1 cellular context compared by ENCODE assay signal in genomic region chr19:7494416-7495098, GRCh38.
TF ChIP-seq lines count a peak whose summit lies in the region.

No MANE protein-coding gene starts in this region.

TF ChIP-seq in HepG2, 621 proteins besides CTCF, POLR2A, EP300 and RAD21 (continued from another document and continues in another):
- TF ChIP-seq BRF2 (CRISPR knock-in tag; IDR thresholded peaks at IDR 0.05) (no peak), IKZF5 (CRISPR knock-in tag; IDR thresholded peaks at IDR 0.05) (peak; percentile 59; the same call in 1 of the 2 replicates), ZFX (CRISPR knock-in tag; IDR thresholded peaks at IDR 0.05; ENCODE audit: low read depth) (peak; percentile 92), ZNF839 (CRISPR knock-in tag; IDR thresholded peaks at IDR 0.05; ENCODE audit: borderline replicate concordance) (no peak), SPEN (CRISPR knock-in tag; IDR thresholded peaks at IDR 0.05; ENCODE audit: low read depth) (peak; percentile 46), ZNF557 (CRISPR knock-in tag; IDR thresholded peaks at IDR 0.05) (0 out of 2 replicates have a peak, but pooled peaks have one; percentile 22), MXD4 (CRISPR knock-in tag; IDR thresholded peaks at IDR 0.05) (no peak), HMGXB3 (CRISPR knock-in tag; IDR thresholded peaks at IDR 0.05; ENCODE audit: borderline replicate concordance) (no peak), YEATS2 (CRISPR knock-in tag; IDR thresholded peaks at IDR 0.05; ENCODE audit: borderline replicate concordance) (peak; percentile 33; the same call in 1 of the 2 replicates), RXRB (CRISPR knock-in tag; IDR thresholded peaks at IDR 0.05; ENCODE audit: borderline replicate concordance) (peak; percentile 60), ZNF350 (CRISPR knock-in tag; IDR thresholded peaks at IDR 0.05; ENCODE audit: borderline replicate concordance, low read depth) (peak; percentile 81), GABPA (IDR thresholded peaks at IDR 0.05; ENCODE audit: low read depth, low read length) (no peak), GABPA (CRISPR knock-in tag; IDR thresholded peaks at IDR 0.05; ENCODE audit: low read depth) (peak; percentile 12; the same call in 1 of the 2 replicates), IKZF4 (CRISPR knock-in tag; IDR thresholded peaks at IDR 0.05; ENCODE audit: borderline replicate concordance, low read depth, not compliant biosample characterization) (no peak), MED1 (CRISPR knock-in tag; IDR thresholded peaks at IDR 0.05) (peak; percentile 49; the same call in 1 of the 2 replicates), TEAD3 (CRISPR knock-in tag; optimal IDR thresholded peaks at IDR 0.05; ENCODE audit: borderline replicate concordance) (peak; percentile 66), ATAD3A (CRISPR knock-in tag; IDR thresholded peaks at IDR 0.05) (no peak), ZNF792 (CRISPR knock-in tag; IDR thresholded peaks at IDR 0.05) (peak; percentile 37; the same call in 1 of the 2 replicates), MEF2D (CRISPR knock-in tag; IDR thresholded peaks at IDR 0.05) (peak; percentile 14; the same call in 1 of the 2 replicates), ZNF275 (CRISPR knock-in tag; IDR thresholded peaks at IDR 0.05; ENCODE audit: borderline replicate concordance) (0 out of 2 replicates have a peak, but pooled peaks have one; percentile 25), KLF16 (CRISPR knock-in tag; IDR thresholded peaks at IDR 0.05) (peak in 1 of 2 experiments; percentile 22; a peak in 1 of 4 replicates), IRF1 (CRISPR knock-in tag; IDR thresholded peaks at IDR 0.05; ENCODE audit: low read depth) (no peak), ZNF224 (CRISPR knock-in tag; IDR thresholded peaks at IDR 0.05) (no peak), ZNF558 (CRISPR knock-in tag; IDR thresholded peaks at IDR 0.05; ENCODE audit: borderline replicate concordance) (no peak), NR1H2 (CRISPR knock-in tag; IDR thresholded peaks at IDR 0.05; ENCODE audit: borderline replicate concordance, low read depth) (no peak), ZNF337 (CRISPR knock-in tag; IDR thresholded peaks at IDR 0.05; ENCODE audit: borderline replicate concordance, low read depth) (no peak), HDAC1 (CRISPR knock-in tag; IDR thresholded peaks at IDR 0.05) (peak; percentile 68), PPARG (CRISPR knock-in tag; conservative IDR thresholded peaks at IDR 0.05) (no peak), ZNF143 (CRISPR knock-in tag; IDR thresholded peaks at IDR 0.05) (peak; percentile 20; the same call in 1 of the 2 replicates), ZNF362 (CRISPR knock-in tag; IDR thresholded peaks at IDR 0.05; ENCODE audit: borderline replicate concordance) (peak; percentile 80; the same call in 1 of the 2 replicates), ELK4 (CRISPR knock-in tag; IDR thresholded peaks at IDR 0.05; ENCODE audit: borderline replicate concordance) (no peak), ZMYM3 (CRISPR knock-in tag; IDR thresholded peaks at IDR 0.05) (peak; percentile 61; the same call in 1 of the 2 replicates), RXRA (CRISPR knock-in tag; IDR thresholded peaks at IDR 0.05) (peak; percentile 74), FOXK1 (CRISPR knock-in tag; IDR thresholded peaks at IDR 0.05; ENCODE audit: borderline replicate concordance, low read depth) (no peak; the same call in 1 of the 2 replicates), NFKBIZ (CRISPR knock-in tag; IDR thresholded peaks at IDR 0.05) (no peak), MIER2 (CRISPR knock-in tag; IDR thresholded peaks at IDR 0.05) (peak; percentile 57; the same call in 1 of the 2 replicates), GLI4 (CRISPR knock-in tag; IDR thresholded peaks at IDR 0.05; ENCODE audit: borderline replicate concordance) (no peak), ZFP91 (CRISPR knock-in tag; IDR thresholded peaks at IDR 0.05; ENCODE audit: borderline replicate concordance) (peak; percentile 78; the same call in 1 of the 2 replicates), DNMT1 (CRISPR knock-in tag; IDR thresholded peaks at IDR 0.05) (no peak), IRF9 (CRISPR knock-in tag; IDR thresholded peaks at IDR 0.05; ENCODE audit: borderline replicate concordance) (peak; percentile 62; the same call in 1 of the 2 replicates), STAT5B (CRISPR knock-in tag; IDR thresholded peaks at IDR 0.05) (no peak), RNF219 (CRISPR knock-in tag; IDR thresholded peaks at IDR 0.05) (no peak), ZBTB46 (CRISPR knock-in tag; IDR thresholded peaks at IDR 0.05; ENCODE audit: borderline replicate concordance) (no peak), GZF1 (CRISPR knock-in tag; IDR thresholded peaks at IDR 0.05) (no peak), ZNF614 (CRISPR knock-in tag; IDR thresholded peaks at IDR 0.05; ENCODE audit: borderline replicate concordance) (0 out of 2 replicates have a peak, but pooled peaks have one; percentile 53), WIZ (CRISPR knock-in tag; IDR thresholded peaks at IDR 0.05) (0 out of 2 replicates have a peak, but pooled peaks have one; percentile 26)
